ENCODE assay signal across 1 cellular context in genomic region chr4:150581206-150581605, GRCh38.
TF ChIP-seq lines count a peak whose summit lies in the region.

No MANE protein-coding gene starts in this region.

TF ChIP-seq in GM23338, 12 proteins besides CTCF, POLR2A, EP300 and RAD21 (continued from another document):
- TF ChIP-seq ZNF462 (CRISPR knock-in tag; IDR thresholded peaks at IDR 0.05) (no peak), REST (IDR thresholded peaks at IDR 0.05; ENCODE audit: unreplicated experiment) (no peak)
